Comparison of ENCODE assay signal across 1 cellular context in genomic region chr6:35415065-35415880, GRCh38.
TF ChIP-seq lines count a peak whose summit lies in the region.

No MANE protein-coding gene starts in this region.

TF ChIP-seq in IMR-90, 13 proteins besides CTCF, POLR2A, EP300 and RAD21:
- TF ChIP-seq NFE2L2 (IDR thresholded peaks at IDR 0.05; ENCODE audit: low read depth, low read length) (peak; percentile 72), SMC3 (IDR thresholded peaks at IDR 0.05; ENCODE audit: low read depth, low read length) (peak; percentile 83), RFX5 (IDR thresholded peaks at IDR 0.05; ENCODE audit: low read depth, low read length) (no peak; the same call in 1 of the 2 replicates), FOS (IDR thresholded peaks at IDR 0.05; ENCODE audit: low read depth, low read length) (no peak; the same call in 1 of the 2 replicates), BHLHE40 (IDR thresholded peaks at IDR 0.05; ENCODE audit: low read depth, low read length) (peak; percentile 75; the same call in 1 of the 2 replicates), MAFK (IDR thresholded peaks at IDR 0.05; ENCODE audit: low read depth, low read length) (peak; percentile 28; the same call in 1 of the 2 replicates), MAZ (IDR thresholded peaks at IDR 0.05; ENCODE audit: borderline replicate concordance, low read depth, low read length) (no peak), MXI1 (IDR thresholded peaks at IDR 0.05; ENCODE audit: borderline replicate concordance, low read depth, low read length) (peak; percentile 33; the same call in 1 of the 2 replicates), CHD1 (IDR thresholded peaks at IDR 0.05; ENCODE audit: low read depth, low read length) (no peak), ELK1 (IDR thresholded peaks at IDR 0.05; ENCODE audit: borderline replicate concordance, low read depth, low read length) (no peak), RCOR1 (IDR thresholded peaks at IDR 0.05; ENCODE audit: insufficient replicate concordance, low read length) (peak; percentile 30), CEBPB (IDR thresholded peaks at IDR 0.05; ENCODE audit: low read depth, low read length) (peak; percentile 49; the same call in 1 of the 2 replicates), USF2 (IDR thresholded peaks at IDR 0.05; ENCODE audit: low read depth, low read length) (no peak)
